Comparison of ENCODE assay signal across 17 cellular contexts in genomic region chr9:123607987-123608565, GRCh38.
DNase-seq lines count a peak whose midpoint lies in the region; ATAC-seq and TF ChIP-seq lines count a peak whose summit lies in the region.
"Had no signal": no experiment of that assay in that cellular context is flagged by ENCODE, and none has a peak within 500 bp of the region (broad histone marks: within the 10 kb centered on the region; RNA-seq: fewer than 3 reads in every experiment).

No MANE protein-coding gene starts in this region.

- H3K36me3 ChIP-seq in DOHH2 (ENCODE audit: control insufficient read depth, low read length), result no peaks in the 10 kb centered on the region
- no peaks in the 10 kb centered on the region for H3K36me3 ChIP-seq in ovary

- H3K27ac ChIP-seq in DOHH2 (ENCODE audit: low read depth, low read length) (peak overlapping the region; percentile 63), ovary (no peak overlapping the region)
- H3K27ac ChIP-seq: PC-9, sigmoid colon had no signal

- H3K4me2 ChIP-seq in DOHH2 (ENCODE audit: low read length), result peak overlapping the region; percentile 56
- H3K4me2 ChIP-seq: PC-9 had no signal

- H3K4me3 ChIP-seq in DOHH2 (ENCODE audit: low read length) (peak overlapping the region; percentile 32), ovary (no peak overlapping the region)
- H3K4me3 ChIP-seq: PC-9, sigmoid colon had no signal

- no peaks in the 10 kb centered on the region for H3K79me2 ChIP-seq in DOHH2 (ENCODE audit: control insufficient read depth, low read length)

- no peaks in the 10 kb centered on the region for H3K9me2 ChIP-seq in DOHH2 (replicated peaks; ENCODE audit: control insufficient read depth, low read length)

- no peak for DNase-seq in posterior cingulate gyrus
- no peak for DNase-seq in ovary
- no peak for DNase-seq in EL
- DNase-seq in stimulated activated naive CD4-positive, alpha-beta T cell (lab: John Stamatoyannopoulos, UW), result no peak
- DNase-seq: 8988T; activated naive CD4-positive, alpha-beta T cell treated with anti-CD3 and anti-CD28 coated beads, Interleukin-2, amount 50 U/mL, for 16 hours; cortex of kidney; DMS79; HFFc6; mammary epithelial cell; NCI-H1105 treated with DMSO at 0.1 percent for 48 hours; PC-9; sigmoid colon had no signal

- no peak for TF ChIP-seq EP300 in ovary (IDR thresholded peaks at IDR 0.05)

- H3K27me3 ChIP-seq in DOHH2 (ENCODE audit: control insufficient read depth, low read length) (no peaks in the 10 kb centered on the region), ovary (no peaks in the 10 kb centered on the region)
- H3K27me3 ChIP-seq: sigmoid colon had no signal

- H3K4me1 ChIP-seq in DOHH2 (ENCODE audit: control insufficient read depth, low read length), result peaks cover 17% of the 10 kb centered on the region
- H3K4me1 ChIP-seq in ovary (ENCODE audit: insufficient read depth), result no peaks in the 10 kb centered on the region
- H3K4me1 ChIP-seq: sigmoid colon had no signal

- TF ChIP-seq CTCF in DOHH2 (IDR thresholded peaks at IDR 0.05; ENCODE audit: low read depth, low read length, poor library complexity, severe bottlenecking), result no peak
- TF ChIP-seq CTCF in ovary (IDR thresholded peaks at IDR 0.05), result no peak

- ATAC-seq in GM19328 (IDR thresholded peaks at IDR 0.05; ENCODE audit: unreplicated experiment), result peak; percentile 91
- ATAC-seq in HG02798 (IDR thresholded peaks at IDR 0.05; ENCODE audit: poor library complexity, unreplicated experiment), result peak; percentile 96
- peak; percentile 87 for ATAC-seq in HG03520 (IDR thresholded peaks at IDR 0.05; ENCODE audit: unreplicated experiment)

- no peaks in the 10 kb centered on the region for H3F3A ChIP-seq in DOHH2 (ENCODE audit: control insufficient read depth, insufficient read depth)

- intact Hi-C loops in posterior cingulate gyrus (cut with DNase I) (no loop called here), ovary (cut with DNase I) (no loop called here)

- H4K20me1 ChIP-seq in DOHH2 (ENCODE audit: control insufficient read depth, insufficient read depth, low read depth, low read length), result no peaks in the 10 kb centered on the region

- 83 to 86% (median 85%) methylated on average over 10 of the region's 10 CpGs for WGBS in ovary, 3 donors

- H3K9me3 ChIP-seq in DOHH2 (ENCODE audit: control insufficient read depth, insufficient read depth, low read length), result no peaks in the 10 kb centered on the region
- H3K9me3 ChIP-seq in ovary, result no peaks in the 10 kb centered on the region
- H3K9me3 ChIP-seq: sigmoid colon had no signal

- no peak for TF ChIP-seq POLR2A in ovary (IDR thresholded peaks at IDR 0.05)
